In the genomic region with DNA sequence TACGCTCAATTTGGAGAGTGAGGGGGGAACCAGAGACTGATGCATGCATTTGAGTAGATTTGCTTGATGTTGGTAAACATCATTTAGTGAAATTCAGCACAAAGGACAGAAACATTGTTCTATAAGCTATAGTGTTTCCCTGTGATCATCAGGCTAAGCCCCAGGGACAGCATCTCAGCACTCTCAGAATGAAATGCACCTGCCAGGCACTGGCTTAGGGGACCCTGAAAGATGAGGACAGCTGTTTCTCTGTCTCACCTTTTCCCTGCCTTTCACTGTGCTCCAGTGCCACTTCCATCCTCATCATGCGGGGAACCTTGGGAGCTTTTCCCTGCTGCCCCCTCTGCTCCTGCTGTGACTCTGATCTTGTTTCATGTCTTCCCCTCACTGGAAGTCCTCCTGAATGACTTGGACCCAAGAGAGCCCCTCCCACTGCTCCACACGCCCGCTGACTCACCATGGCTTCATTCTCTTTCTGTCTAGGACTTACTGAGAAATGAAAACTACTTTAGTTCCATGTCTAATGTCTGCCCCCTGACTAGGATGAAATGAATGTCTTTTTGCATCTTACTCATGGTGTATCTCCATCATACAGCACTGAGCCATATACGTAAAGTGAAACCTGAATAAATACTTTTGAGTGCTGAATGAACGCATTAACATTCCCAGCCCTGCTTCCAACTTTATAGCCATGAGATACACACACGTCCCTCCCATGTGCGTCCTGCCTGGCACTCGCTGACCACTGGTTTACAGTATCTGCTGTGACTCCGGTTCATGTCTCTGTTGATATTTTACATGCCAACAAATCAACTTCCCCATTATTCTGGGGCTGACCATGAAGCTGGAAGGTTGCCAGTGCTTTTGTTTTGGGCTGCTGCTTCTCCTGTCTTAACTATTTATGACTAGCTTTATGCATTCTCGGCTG, we compare ENCODE assay signal across 14 cellular contexts.
DNase-seq lines count a peak whose midpoint lies in the region; ATAC-seq, FAIRE-seq and TF ChIP-seq lines count a peak whose summit lies in the region.
"Had no signal": no experiment of that assay in that cellular context is flagged by ENCODE, and none has a peak within 500 bp of the region (broad histone marks: within the 10 kb centered on the region; RNA-seq: fewer than 3 reads in every experiment).

No MANE protein-coding gene starts in this region.

- no peaks in the 10 kb centered on the region for H3K27me3 ChIP-seq in H1 (replicated peaks in 1 of 4; ENCODE audit: control insufficient read depth in 3 of 4, extremely low read depth in 1 of 4, insufficient read depth in 3 of 4, low read length in 3 of 4)
- peaks cover 0 to 5% (median 0%) of the 10 kb centered on the region in 3 donors for H3K27me3 ChIP-seq in stomach

- H2BK12ac ChIP-seq in H1 (ENCODE audit: low read depth, low read length): no peak overlapping the region; the same call in 1 of the 2 replicates

- intact Hi-C loops in stomach (cut with DNase I; ENCODE audit: low total_unique reads): loop anchor here (10.0 kb wide), 1 partner anchor 76 kb away; no protein-coding TSS in a partner anchor

- TF ChIP-seq RAD21 in H1 (IDR thresholded peaks at IDR 0.05 in 1 of 2, conservative IDR thresholded peaks at IDR 0.05 in 1 of 2; ENCODE audit: low read depth in 2 of 2, low read length in 2 of 2): no peak

- no peak overlapping the region for H4K5ac ChIP-seq in H1 (ENCODE audit: insufficient read length, low read depth, low read length)

- H3K4me3 ChIP-seq in H1 (ENCODE audit: extremely low read depth in 1 of 4, insufficient read depth in 2 of 4, low read depth in 3 of 4, low read length in 4 of 4) (no peak overlapping the region), stomach (no peak overlapping the region)
- H3K4me3 ChIP-seq: dorsolateral prefrontal cortex had no signal

- TF ChIP-seq POLR2A in H1 (IDR thresholded peaks at IDR 0.05; ENCODE audit: control extremely low read depth in 1 of 2, low read depth in 2 of 2, low read length in 2 of 2) (no peak), stomach (IDR thresholded peaks at IDR 0.05) (no peak)

- no peak overlapping the region; the same call in 1 of the 2 replicates for H4K8ac ChIP-seq in H1 (ENCODE audit: extremely low read depth, insufficient read depth, low read length)

- no peak overlapping the region for H3K23ac ChIP-seq in H1 (ENCODE audit: insufficient read length)

- no peak overlapping the region for H3K27ac ChIP-seq in H1 (ENCODE audit: low read depth, low read length)
- H3K27ac ChIP-seq in stomach: peak overlapping the region; percentile 11 to 76 (median 46)
- H3K27ac ChIP-seq: WERI-Rb-1 had no signal

- H3K36me3 ChIP-seq in H1 (ENCODE audit: control insufficient read depth in 2 of 4, insufficient read depth in 4 of 4, low read length in 3 of 4): no peaks in the 10 kb centered on the region
- no peaks in the 10 kb centered on the region for H3K36me3 ChIP-seq in stomach
- H3K36me3 ChIP-seq: WERI-Rb-1 had no signal

- H3K4me1 ChIP-seq in H1 (replicated peaks in 1 of 4; ENCODE audit: control insufficient read depth in 3 of 4, insufficient read depth in 4 of 4, low read length in 3 of 4) (peaks cover 0 to 3% (median 1%) of the 10 kb centered on the region in 4 experiments; a peak in 4 of 7 replicates), stomach (peaks cover 0 to 54% (median 11%) of the 10 kb centered on the region in 4 donors)

- no peak for TF ChIP-seq CTCF in H1 (IDR thresholded peaks at IDR 0.05; ENCODE audit: control extremely low read depth in 1 of 3, insufficient read depth in 1 of 3, low read depth in 1 of 3, low read length in 3 of 3)
- no peak for TF ChIP-seq CTCF in stomach (IDR thresholded peaks at IDR 0.05)

- no peaks in the 10 kb centered on the region for H3K23me2 ChIP-seq in H1 (ENCODE audit: low read depth, low read length)

- TF ChIP-seq EP300 in H1 (IDR thresholded peaks at IDR 0.05; ENCODE audit: borderline replicate concordance in 1 of 2, low read depth in 2 of 2, low read length in 2 of 2) (no peak), stomach (IDR thresholded peaks at IDR 0.05) (no peak)

- H3K9ac ChIP-seq in H1 (replicated peaks in 1 of 4; ENCODE audit: extremely low read depth in 1 of 4, low read depth in 3 of 4, low read length in 3 of 4): no peak overlapping the region

- no peak overlapping the region for H3K14ac ChIP-seq in H1 (ENCODE audit: insufficient read length)

- ATAC-seq in HG03135 (IDR thresholded peaks at IDR 0.05; ENCODE audit: unreplicated experiment): no peak

- H3K9me3 ChIP-seq in H1 (ENCODE audit: insufficient read depth in 2 of 2, low read depth in 1 of 2, low read length in 1 of 2): no peaks in the 10 kb centered on the region
- H3K9me3 ChIP-seq in stomach: no peaks in the 10 kb centered on the region

- POLR2A ChIA-PET in H1 (lab: Charles Lee; ENCODE audit: partially characterized antibody): interaction anchor here (0.7 kb wide), 1 partner anchor 9 kb away, joined by 9 read pairs; no protein-coding TSS in a partner anchor

- H3K56ac ChIP-seq in H1 (replicated peaks; ENCODE audit: insufficient read length, low read depth, low read length): no peak overlapping the region

- H2BK15ac ChIP-seq in H1 (ENCODE audit: low read length): no peak overlapping the region; the same call in 1 of the 2 replicates

- FAIRE-seq in H1 (lab: Jason Lieb, UNC): no peak
- FAIRE-seq: GM19239 had no signal

- H4K91ac ChIP-seq in H1 (replicated peaks; ENCODE audit: insufficient read length, low read length): no peak overlapping the region

- H2BK120ac ChIP-seq in H1 (replicated peaks; ENCODE audit: low read depth, low read length): no peak overlapping the region

- no peaks in the 10 kb centered on the region for H3K79me1 ChIP-seq in H1 (ENCODE audit: low read depth, low read length)

- H2BK5ac ChIP-seq in H1 (ENCODE audit: low read depth, low read length): peak overlapping the region; percentile 54; the same call in 1 of the 2 replicates

- no peaks in the 10 kb centered on the region for H4K20me1 ChIP-seq in H1 (replicated peaks in 1 of 2; ENCODE audit: control insufficient read depth in 1 of 2, insufficient read depth in 2 of 2, low read length in 2 of 2)

- 90% methylated on average over 11 of the region's 11 CpGs; no CpG with 5 or more reads in 1 of the 2 experiments for WGBS in H1 (ENCODE audit: extremely low coverage in 1 of 2, insufficient coverage in 1 of 2, insufficient read length in 1 of 2, insufficient replicate concordance in 2 of 2, low coverage in 1 of 2, low lambda C conversion rate in 2 of 2, missing lambda C conversion rate in 1 of 2), 2 experiments
- WGBS in stomach, 5 donors: 39 to 49% (median 47%) methylated on average over 11 of the region's 11 CpGs

- H2AK5ac ChIP-seq in H1 (ENCODE audit: low read depth, low read length): no peak overlapping the region

- no peak overlapping the region for H3K4ac ChIP-seq in H1 (replicated peaks; ENCODE audit: insufficient read length, low read depth, low read length)

- no peak overlapping the region; the same call in 1 of the 2 replicates for H2BK20ac ChIP-seq in H1 (ENCODE audit: low read length)

- H3K18ac ChIP-seq in H1 (ENCODE audit: extremely low read depth, low read length): no peak overlapping the region

- no peak overlapping the region for H2AFZ ChIP-seq in H1 (ENCODE audit: low read length)

- CTCF ChIA-PET in H1 (lab: Charles Lee; ENCODE audit: partially characterized antibody): interaction anchor here (0.5 to 2.3 kb wide), 5 partner anchors 9 to 1084 kb away, joined by 3 to 9 read pairs (median 5); no protein-coding TSS in a partner anchor

- DNase-seq in NCI-H1417 (lab: John Stamatoyannopoulos, UW) (peak; percentile 13 to 83 (median 46)), NCI-H1417 treated with DMSO at 0.1 percent for 48 hours (lab: John Stamatoyannopoulos, UW) (no peak), NCI-H345 treated with DMSO at 0.1 percent for 48 hours (lab: John Stamatoyannopoulos, UW; ENCODE audit: unreplicated experiment) (peak; percentile 95), H1 (ENCODE audit: low read depth in 1 of 2, low spot score in 2 of 2) (no peak), stomach (no peak), NCI-H82 (lab: John Stamatoyannopoulos, UW) (no peak), AG20443 (ENCODE audit: low spot score) (no peak)
- DNase-seq: 8988T; activated gamma-delta T cell treated with Interleukin-2 at 50 U/mL for 16 hours; stimulated activated CD4-positive, alpha-beta T cell treated with anti-CD3 and anti-CD28 coated beads, Interleukin-4, amount 100 ng/mL, for 24 hours; WERI-Rb-1 had no signal

- H3K79me2 ChIP-seq in H1 (ENCODE audit: control insufficient read depth in 1 of 2, insufficient read depth in 2 of 2, low read length in 2 of 2): no peaks in the 10 kb centered on the region

- no peak overlapping the region for H3K4me2 ChIP-seq in H1 (ENCODE audit: insufficient read depth in 1 of 2, low read depth in 2 of 2, low read length in 2 of 2)

TF ChIP-seq in H1, 55 proteins besides CTCF, POLR2A, EP300 and RAD21:
- TF ChIP-seq TBP (IDR thresholded peaks at IDR 0.05; ENCODE audit: low read depth, low read length): no peak
- TF ChIP-seq RFX5 (IDR thresholded peaks at IDR 0.05; ENCODE audit: borderline replicate concordance, low read depth, low read length): no peak
- TF ChIP-seq RBBP5 (IDR thresholded peaks at IDR 0.05; ENCODE audit: borderline replicate concordance, low read depth, low read length): no peak

Comparison
In these comparisons a context has a peak if more than half of its experiments do, and no peak if none do; other contexts are left out.
1. DNase-seq: peak in NCI-H1417 (3 of 3) and NCI-H345 treated with DMSO at 0.1 percent for 48 hours (single experiment); none in NCI-H1417 treated with DMSO at 0.1 percent for 48 hours (single experiment), H1 (0 of 2), stomach (single experiment), NCI-H82 (single experiment) and AG20443 (single experiment).